ENCODE assay signal across 21 cellular contexts in genomic region chr10:78320416-78320815, GRCh38.
DNase-seq lines count a peak whose midpoint lies in the region; ATAC-seq and TF ChIP-seq lines count a peak whose summit lies in the region.
"Had no signal": no experiment of that assay in that cellular context is flagged by ENCODE, and none has a peak within 500 bp of the region (broad histone marks: within the 10 kb centered on the region; RNA-seq: fewer than 3 reads in every experiment).

No MANE protein-coding gene starts in this region.

- peak; percentile 36 for DNase-seq in activated naive CD4-positive, alpha-beta T cell treated with anti-CD3 and anti-CD28 coated beads for 36 hours
- DNase-seq in activated naive CD4-positive, alpha-beta T cell treated with anti-CD3 and anti-CD28 coated beads, Interleukin-2, amount 50 U/mL, for 16 hours: no peak
- DNase-seq in T-helper 17 cell (no peak), lung (ENCODE audit: low spot score) (peak; percentile 17), NCI-H2081 (lab: John Stamatoyannopoulos, UW) (no peak), ACHN (no peak)
- peak; percentile 20 for DNase-seq in stimulated activated CD8-positive, alpha-beta memory T cell treated with anti-CD3 and anti-CD28 coated beads, Interleukin-4, amount 100 ng/mL, for 48 hours
- DNase-seq: brain microvascular endothelial cell, colonic mucosa, endodermal cell, left lung, midbrain, NCI-H1105 treated with DMSO at 0.1 percent for 48 hours, NCI-H2081 treated with DMSO at 0.1 percent for 48 hours, nucleus accumbens, right cardiac atrium, RPMI8226, SK-N-SH, T1000, testis had no signal

- TF ChIP-seq CTCF in lung (IDR thresholded peaks at IDR 0.05; ENCODE audit: control extremely low read depth, extremely low read depth): no peak

- no peak overlapping the region for H3K4me3 Mint-ChIP-seq in activated naive CD4-positive, alpha-beta T cell treated with anti-CD3 and anti-CD28 coated beads for 36 hours
- H3K4me3 Mint-ChIP-seq in T-helper 17 cell: peak overlapping the region; percentile 69
- H3K4me3 Mint-ChIP-seq: endodermal cell had no signal

- intact Hi-C loops in activated naive CD4-positive, alpha-beta T cell treated with anti-CD3 and anti-CD28 coated beads for 36 hours (cut with micrococcal nuclease): no loop called here

- no peak overlapping the region for H3K27ac ChIP-seq in lung (ENCODE audit: low read depth in 1 of 2, low read length in 1 of 2)
- H3K27ac ChIP-seq: brain microvascular endothelial cell, colonic mucosa, left lung, testis had no signal

- H3K4me3 ChIP-seq in lung: no peak overlapping the region
- H3K4me3 ChIP-seq: colonic mucosa, left lung, testis had no signal

- no peaks in the 10 kb centered on the region for H3K4me1 ChIP-seq in lung (ENCODE audit: control insufficient read depth in 2 of 2, insufficient read depth in 2 of 2, low read length in 2 of 2)
- H3K4me1 ChIP-seq: colonic mucosa, left lung, testis had no signal

- CTCF ChIA-PET in activated naive CD4-positive, alpha-beta T cell treated with anti-CD3 and anti-CD28 coated beads for 36 hours (lab: Charles Lee): interaction anchor here (0.8 kb wide), 1 partner anchor 16 kb away, joined by 5 read pairs; no protein-coding TSS in a partner anchor

- peaks cover 20% of the 10 kb centered on the region for H3K4me1 Mint-ChIP-seq in activated naive CD4-positive, alpha-beta T cell treated with anti-CD3 and anti-CD28 coated beads for 36 hours (ENCODE audit: low read depth)
- H3K4me1 Mint-ChIP-seq in T-helper 17 cell: peaks cover 11% of the 10 kb centered on the region
- H3K4me1 Mint-ChIP-seq: endodermal cell had no signal

- H3K36me3 Mint-ChIP-seq in activated naive CD4-positive, alpha-beta T cell treated with anti-CD3 and anti-CD28 coated beads for 36 hours (ENCODE audit: low read depth): no peaks in the 10 kb centered on the region
- H3K36me3 Mint-ChIP-seq in T-helper 17 cell (ENCODE audit: low read depth): peaks cover 2% of the 10 kb centered on the region

- ATAC-seq in T-helper 17 cell (peak; percentile 93), lung (ENCODE audit: insufficient read depth, low FRiP score) (no peak), GM21576 (IDR thresholded peaks at IDR 0.05; ENCODE audit: unreplicated experiment) (no peak)
- ATAC-seq: left lung, right cardiac atrium had no signal

- 63 to 69% methylated on average over 5 of the region's 5 CpGs for WGBS in lung, 2 donors

- in situ Hi-C loops in ACHN (cut with HindIII; ENCODE audit: low pct_ligation_motif_present, low pct_unique_long_range_greater_than_20kb, low sequenced_read_pairs): no loop called here

- no peaks in the 10 kb centered on the region for H3K9me3 ChIP-seq in T-helper 17 cell (ENCODE audit: control insufficient read depth, low read length, poor library complexity, severe bottlenecking)
- no peaks in the 10 kb centered on the region for H3K9me3 ChIP-seq in lung (ENCODE audit: control insufficient read depth in 2 of 2, insufficient read depth in 1 of 2, low read length in 1 of 2)
- H3K9me3 ChIP-seq: colonic mucosa, SK-N-SH, testis had no signal

- H3K27me3 Mint-ChIP-seq in activated naive CD4-positive, alpha-beta T cell treated with anti-CD3 and anti-CD28 coated beads for 36 hours (ENCODE audit: low read depth): no peaks in the 10 kb centered on the region
- no peaks in the 10 kb centered on the region for H3K27me3 Mint-ChIP-seq in T-helper 17 cell

- no peaks in the 10 kb centered on the region for H3K36me3 ChIP-seq in lung (ENCODE audit: control insufficient read depth in 2 of 2, insufficient read depth in 2 of 2, low read length in 2 of 2)
- H3K36me3 ChIP-seq: brain microvascular endothelial cell, colonic mucosa, left lung had no signal

- H3K27ac Mint-ChIP-seq in activated naive CD4-positive, alpha-beta T cell treated with anti-CD3 and anti-CD28 coated beads for 36 hours: peak overlapping the region; percentile 76
- peak overlapping the region; percentile 30 for H3K27ac Mint-ChIP-seq in T-helper 17 cell
- H3K27ac Mint-ChIP-seq: endodermal cell had no signal

- H3K27me3 ChIP-seq in lung (ENCODE audit: control insufficient read depth, insufficient read depth): no peaks in the 10 kb centered on the region
- H3K27me3 ChIP-seq: colonic mucosa, left lung, testis had no signal

- peaks cover 8% of the 10 kb centered on the region for H3K9me3 Mint-ChIP-seq in activated naive CD4-positive, alpha-beta T cell treated with anti-CD3 and anti-CD28 coated beads for 36 hours

Comparison
In these comparisons a context has a peak if more than half of its experiments do, and no peak if none do; other contexts are left out.
1. DNase-seq: peak in activated naive CD4-positive, alpha-beta T cell treated with anti-CD3 and anti-CD28 coated beads for 36 hours (single experiment), lung (single experiment) and stimulated activated CD8-positive, alpha-beta memory T cell treated with anti-CD3 and anti-CD28 coated beads, Interleukin-4, amount 100 ng/mL, for 48 hours (single experiment); none in activated naive CD4-positive, alpha-beta T cell treated with anti-CD3 and anti-CD28 coated beads, Interleukin-2, amount 50 U/mL, for 16 hours (single experiment), T-helper 17 cell (0 of 3), NCI-H2081 (0 of 2) and ACHN (single experiment).